In genomic region chr2:53970095-53970897, GRCh38 we compare ENCODE assay signal across 8 cellular contexts. TPM values are rescaled to one million over a fixed set of nuclear protein-coding genes. Genes with fewer than 3 reads are reported as not detected.
DNase-seq lines count a peak whose midpoint lies in the region; ATAC-seq, FAIRE-seq and TF ChIP-seq lines count a peak whose summit lies in the region.

No MANE protein-coding gene starts in this region.

- intact Hi-C loops in GM12878 (cut with micrococcal nuclease; ENCODE audit: unreplicated experiment) (no loop called here), sciatic nerve (cut with DNase I) (no loop called here)

- H2AFZ ChIP-seq in GM12878 (ENCODE audit: control insufficient read depth, low read depth, low read length) = peak overlapping the region; percentile 0

- no peaks in the 10 kb centered on the region for H3K27me3 ChIP-seq in GM12878 (replicated peaks in 1 of 2; ENCODE audit: control insufficient read depth in 2 of 2, insufficient read depth in 2 of 2, low read length in 1 of 2)
- H3K27me3 ChIP-seq in iPS-15b (ENCODE audit: control insufficient read depth, insufficient read depth, low read length) = no peaks in the 10 kb centered on the region

- BruUV-seq in GM12878 (replicated peaks; lab: Mats Ljungman, UMichigan) = no TSS peak

- H4K20me1 ChIP-seq in GM12878 (ENCODE audit: control insufficient read depth, insufficient read depth) = no peaks in the 10 kb centered on the region

- WGBS in GM12878 (ENCODE audit: insufficient coverage, insufficient replicate concordance, low lambda C conversion rate, missing lambda C conversion rate) = 1% methylated on average over 47 of the region's 61 CpGs

- H3K9me3 ChIP-seq in GM12878 (replicated peaks; ENCODE audit: control insufficient read depth, insufficient read depth, low read length) (no peaks in the 10 kb centered on the region), iPS-15b (ENCODE audit: control insufficient read depth, insufficient read depth, low read length) (no peaks in the 10 kb centered on the region)

- in situ Hi-C loops in SK-MEL-5 (cut with HindIII; ENCODE audit: low pct_unique_long_range_greater_than_20kb, low sequenced_read_pairs) = no loop called here
- in situ Hi-C loops in GM12878 (cut with MboI) = no loop called here

- RAD21 ChIA-PET in GM12878 (lab: Charles Lee; ENCODE audit: unreplicated experiment) = interaction anchor here (0.5 to 3.4 kb wide), 9 partner anchors 25 to 201 kb away, joined by 3 to 13 read pairs (median 4); no protein-coding TSS in a partner anchor

- CTCF ChIA-PET in GM12878 (lab: Yijun Ruan, JAX) = interaction anchor here (1.4 to 1.5 kb wide), 2 partner anchors 36 to 84 kb away, joined by 3 to 4 read pairs; no protein-coding TSS in a partner anchor

- TF ChIP-seq POLR2A in GM12878 (IDR thresholded peaks at IDR 0.05; ENCODE audit: low read depth, low read length) = no peak

- TF ChIP-seq EP300 in GM12878 (IDR thresholded peaks at IDR 0.05; ENCODE audit: borderline replicate concordance in 1 of 2, control insufficient read depth in 1 of 2, low read depth in 2 of 2, low read length in 2 of 2) = no peak

- H3K79me2 ChIP-seq in GM12878 (ENCODE audit: control insufficient read depth, insufficient read depth, low read length) = peaks cover 60% of the 10 kb centered on the region

- POLR2A ChIA-PET in GM12878 (lab: Charles Lee) = interaction anchor here (0.7 to 2.7 kb wide), 15 partner anchors 9 to 1008 kb away, joined by 3 to 13 read pairs (median 4); partner anchors contain the start of genes ASB3, CHAC2 and ERLEC1

- H3K9ac ChIP-seq in GM12878 (ENCODE audit: control insufficient read depth, insufficient read depth, low read length) (peak overlapping the region; percentile 91), iPS-15b (ENCODE audit: low read depth, low read length) (peak overlapping the region; percentile 93)

- FAIRE-seq in GM12878 (lab: Jason Lieb, UNC) = no peak

- H3K4me3 ChIP-seq in GM12878 (peak overlapping the region; percentile 100), iPS-15b (ENCODE audit: low read depth, low read length) (peak overlapping the region; percentile 93)

- no peak for TF ChIP-seq CTCF in GM12878 (IDR thresholded peaks at IDR 0.05 in 2 of 3, conservative IDR thresholded peaks at IDR 0.05 in 1 of 3; ENCODE audit: control insufficient read depth in 2 of 3, extremely low read depth in 1 of 3, insufficient read depth in 1 of 3, low read depth in 3 of 3, low read length in 3 of 3)

- peak overlapping the region; percentile 9; the same call in 1 of the 2 replicates for H3K4me2 ChIP-seq in GM12878 (ENCODE audit: control insufficient read depth, insufficient read depth)

- H3K27ac ChIP-seq in GM12878 (ENCODE audit: control insufficient read depth, insufficient read depth) = peak overlapping the region; percentile 86

- SMC1A ChIA-PET in GM12878 (lab: Charles Lee; ENCODE audit: uncharacterized antibody, unreplicated experiment) = interaction anchor here (0.5 to 4.3 kb wide), 12 partner anchors 8 to 896 kb away, joined by 3 to 20 read pairs (median 3); no protein-coding TSS in a partner anchor

- H3K36me3 ChIP-seq in GM12878 (ENCODE audit: control insufficient read depth in 2 of 2, insufficient read depth in 2 of 2, low read length in 1 of 2) (no peaks in the 10 kb centered on the region), iPS-15b (ENCODE audit: control insufficient read depth, insufficient read depth, low read length) (peaks cover 3% of the 10 kb centered on the region)

- ATAC-seq in GM19452 (IDR thresholded peaks at IDR 0.05; ENCODE audit: unreplicated experiment) = peak; percentile 30
- peak; percentile 15 for ATAC-seq in HG03457 (IDR thresholded peaks at IDR 0.05; ENCODE audit: unreplicated experiment)
- peak; percentile 49 for ATAC-seq in GM12878
- ATAC-seq in sciatic nerve = peak; percentile 62

- peak; percentile 73 for DNase-seq in DMS 273 (lab: John Stamatoyannopoulos, UW; ENCODE audit: unreplicated experiment)
- DNase-seq in SK-MEL-5 (ENCODE audit: low read depth, low spot score) = peak; percentile 45
- DNase-seq in GM12878 (ENCODE audit: low read depth, low spot score) = no peak
- peak; percentile 65 for DNase-seq in sciatic nerve (ENCODE audit: low spot score)
- DNase-seq in NCI-H2107 treated with DMSO at 0.1 percent for 48 hours (lab: John Stamatoyannopoulos, UW; ENCODE audit: unreplicated experiment) = no peak

- H3K4me1 ChIP-seq in GM12878 (ENCODE audit: control insufficient read depth, insufficient read depth, low read length) (peaks cover 5% of the 10 kb centered on the region; the same call in 1 of the 2 replicates), iPS-15b (ENCODE audit: control insufficient read depth, insufficient read depth, low read length) (no peaks in the 10 kb centered on the region)

- TF ChIP-seq RAD21 in GM12878 (IDR thresholded peaks at IDR 0.05; ENCODE audit: insufficient read depth, low read depth, low read length) = 0 out of 2 replicates have a peak, but pooled peaks have one; percentile 6

TF ChIP-seq in GM12878, 131 proteins besides CTCF, POLR2A, EP300 and RAD21 (continues in another document):
- peak; percentile 16; the same call in 1 of the 2 replicates for TF ChIP-seq SIN3A (IDR thresholded peaks at IDR 0.05; ENCODE audit: low read depth, low read length)
- no peak for TF ChIP-seq KDM1A (IDR thresholded peaks at IDR 0.05; ENCODE audit: borderline replicate concordance)
- no peak for TF ChIP-seq NBN (IDR thresholded peaks at IDR 0.05)
- TF ChIP-seq ZNF217 (IDR thresholded peaks at IDR 0.05) = no peak
- no peak for TF ChIP-seq MTA3 (IDR thresholded peaks at IDR 0.05; ENCODE audit: borderline replicate concordance, low read length)
- TF ChIP-seq SRF (IDR thresholded peaks at IDR 0.05; ENCODE audit: low read depth in 2 of 2, low read length in 2 of 2) = no peak
- no peak for TF ChIP-seq CHD2 (IDR thresholded peaks at IDR 0.05; ENCODE audit: borderline replicate concordance, low read depth, low read length)
- TF ChIP-seq NR2F1 (conservative IDR thresholded peaks at IDR 0.05) = no peak
- 0 out of 2 replicates have a peak, but pooled peaks have one; percentile 3 for TF ChIP-seq TCF12 (IDR thresholded peaks at IDR 0.05; ENCODE audit: low read depth, low read length)
- TF ChIP-seq BCLAF1 (IDR thresholded peaks at IDR 0.05) = no peak
- 0 out of 2 replicates have a peak, but pooled peaks have one; percentile 55 for TF ChIP-seq PML (IDR thresholded peaks at IDR 0.05; ENCODE audit: low read length)
- no peak for TF ChIP-seq TCF3 (IDR thresholded peaks at IDR 0.05; ENCODE audit: borderline replicate concordance, insufficient read depth, low read depth, low read length)
- no peak for TF ChIP-seq NFYA (IDR thresholded peaks at IDR 0.05; ENCODE audit: borderline replicate concordance, low read depth, low read length)
- no peak for TF ChIP-seq NR2C2 (IDR thresholded peaks at IDR 0.05; ENCODE audit: borderline replicate concordance, control insufficient read depth, insufficient read length, low read depth)
- no peak for TF ChIP-seq CHD4 (IDR thresholded peaks at IDR 0.05)
- TF ChIP-seq SMAD5 (IDR thresholded peaks at IDR 0.05; ENCODE audit: low read depth) = no peak

RNA-seq across cellular contexts. Expression of gene PSME4, which starts 0.5 kb away (rescaled TPM):
- total RNA-seq in SK-MEL-5 (2014; rRNA removed; shearing (Covaris generic)) = 40.4 and 42.7 TPM in 2 replicates
- 24.2 and 32.7 TPM in 2 replicates for polyA plus RNA-seq in SK-MEL-5 (2015; cell fraction: cytosol; rRNA removed)
- polyA plus RNA-seq in SK-MEL-5 (2015; cell fraction: nucleus; rRNA removed) = 40.8 and 45.0 TPM in 2 replicates
- 210 and 220 TPM in 2 replicates for total RNA-seq in GM12878 (2013; cell fraction: nucleolus; rRNA removed)
- total RNA-seq in GM12878 (2014; rRNA removed) (34.7 and 37.5 TPM in 2 replicates), GM12878 (2014; rRNA removed; fragmentation: Illumina TruSeq; extraction: Trizol) (34.6 and 41.6 TPM in 2 replicates), GM12878 (2021) (53.7 and 56.2 TPM in 2 replicates), sciatic nerve (42.2 TPM)
- 36.7 TPM for polyA plus RNA-seq in GM12878 (2011; ENCODE audit: low read depth)
- polyA plus RNA-seq in GM12878 (2011; rRNA removed) (37.2 and 45.8 TPM in 2 replicates), GM12878 (2014; fragmentation: Illumina TruSeq; extraction: Trizol) (51.9 and 66.1 TPM in 2 replicates), GM12878 (2014; fragmentation: Nextera tagmentation; extraction: Ambion mirVana) (10 to 100 TPM; 20.2 to 29.7 TPM), GM12878 (2014; rRNA removed) (24.0 and 26.6 TPM in 2 replicates), GM12878 (2016; fragmentation: Nextera tagmentation; extraction: Ambion mirVana) (10 to 100 TPM; 11.1 to 12.8 TPM)
- 21.5 and 29.3 TPM in 2 replicates for polyA plus RNA-seq in GM12878 (2011; cell fraction: cytosol; rRNA removed)
- 33.3 and 35.5 TPM in 2 replicates for polyA plus RNA-seq in GM12878 (2011; cell fraction: nucleus; rRNA removed)
- 32.0 and 32.1 TPM in 2 replicates for polyA plus RNA-seq in GM12878 (2012)
- 58.3 and 72.1 TPM in 2 replicates for polyA minus RNA-seq in GM12878 (2011; rRNA and poly(A)+ RNA removed)
- 21.2 and 21.6 TPM in 2 replicates for polyA minus RNA-seq in GM12878 (2011; cell fraction: cytosol; rRNA and poly(A)+ RNA removed)
- 32.4 and 45.4 TPM in 2 replicates for polyA minus RNA-seq in GM12878 (2011; cell fraction: nucleus; rRNA and poly(A)+ RNA removed)

Comparison
In these comparisons a context has a peak if more than half of its experiments do, and no peak if none do; other contexts are left out.
1. DNase-seq: peak in DMS 273 (single experiment), SK-MEL-5 (single experiment) and sciatic nerve (single experiment); none in GM12878 (single experiment) and NCI-H2107 treated with DMSO at 0.1 percent for 48 hours (single experiment).
2. Peak in every context shown above with its lines, with median percentiles within 50 percentile points of each other: ATAC-seq.